10 cellular contexts compared by ENCODE assay signal in the genomic region with DNA sequence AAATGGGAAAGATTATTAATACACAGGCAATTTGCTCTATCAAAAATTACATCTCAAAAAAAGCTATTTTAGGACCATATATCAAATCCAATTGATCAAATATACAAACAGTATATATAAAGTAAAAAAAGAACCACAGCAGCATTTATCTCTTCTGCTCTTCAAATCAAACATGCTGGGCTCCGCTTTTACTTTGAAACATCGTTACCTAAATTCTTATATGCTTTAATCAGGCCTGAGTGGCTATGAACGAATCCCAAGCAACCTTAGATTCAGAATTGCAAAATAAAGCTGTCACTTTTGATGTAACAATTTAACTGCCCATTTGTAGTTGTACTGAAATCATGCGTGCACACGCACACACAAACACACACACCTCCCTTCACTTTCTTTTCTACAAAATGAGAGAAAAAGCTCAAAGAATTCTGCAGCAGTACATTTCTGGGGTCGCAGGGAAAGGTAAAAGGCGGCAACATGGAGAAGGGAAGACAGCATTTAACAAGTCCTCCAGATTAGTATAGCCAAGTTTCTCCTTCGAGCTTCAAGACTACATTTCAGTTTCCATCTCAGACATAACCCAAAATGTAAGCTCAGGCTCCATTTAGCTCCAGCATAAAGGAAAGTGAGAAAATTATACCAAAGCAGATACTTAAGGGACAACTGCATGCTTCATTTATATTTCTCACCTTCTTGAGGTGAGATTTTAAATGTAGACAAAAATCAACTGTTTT.
A peak's percentile ranks its signal among the peaks of the same experiment; 100 is the strongest.
DNase-seq lines count a peak whose midpoint lies in the region; ATAC-seq and TF ChIP-seq lines count a peak whose summit lies in the region.
"Had no signal": no experiment of that assay in that cellular context is flagged by ENCODE, and none has a peak within 500 bp of the region (broad histone marks: within the 10 kb centered on the region; RNA-seq: fewer than 3 reads in every experiment).

No MANE protein-coding gene starts in this region.

- ATAC-seq in psoas muscle = no peak
- ATAC-seq: natural killer cell treated with Interleukin-12 subunit alpha and Interleukin-12 subunit beta and Interleukin-15 and Interleukin-18, amount 100 ng/mL, for 72 hours had no signal

- H3K27ac ChIP-seq in A673 (ENCODE audit: low read depth, low read length, poor library complexity, severe bottlenecking) (peak overlapping the region; percentile 59), HUES6 (ENCODE audit: low read depth, low read length) (peak overlapping the region; percentile 41), dorsolateral prefrontal cortex (peak overlapping the region; percentile 15 to 89 (median 77)), mesenchymal stem cell (ENCODE audit: low read length, poor library complexity, severe bottlenecking) (no peak overlapping the region), psoas muscle (no peak overlapping the region)
- H3K27ac ChIP-seq: VCaP had no signal

- H3K4me3 ChIP-seq in A673 (ENCODE audit: low read depth, low read length, poor library complexity, severe bottlenecking) (no peak overlapping the region), HUES6 (ENCODE audit: low read depth, low read length) (peak overlapping the region; percentile 9; the same call in 1 of the 2 replicates), dorsolateral prefrontal cortex (peak overlapping the region; percentile 6 to 71 (median 51)), mesenchymal stem cell (ENCODE audit: insufficient read depth in 1 of 2, low read depth in 1 of 2, low read length in 2 of 2) (peak overlapping the region in 1 of 2 experiments; percentile 35), psoas muscle (no peak overlapping the region), lower leg skin (ENCODE audit: low read depth, poor library complexity, severe bottlenecking) (no peak overlapping the region)

- H2AFZ ChIP-seq in mesenchymal stem cell (ENCODE audit: low read depth, low read length) = no peak overlapping the region

- TF ChIP-seq POLR2A in lower leg skin (IDR thresholded peaks at IDR 0.05) = no peak

- H3K36me3 ChIP-seq in A673 (ENCODE audit: insufficient read depth, low read length, poor library complexity, severe bottlenecking) (no peaks in the 10 kb centered on the region), HUES6 (ENCODE audit: control insufficient read depth, insufficient read depth, low read length) (0 out of 2 replicates have a peak, but pooled peaks cover 4% of the 10 kb centered on the region), mesenchymal stem cell (ENCODE audit: control insufficient read depth in 1 of 2, insufficient read depth in 2 of 2, low read depth in 1 of 2, low read length in 2 of 2) (peaks cover 0 to 57% of the 10 kb centered on the region in 2 experiments), psoas muscle (ENCODE audit: insufficient read depth in 1 of 2, low read depth in 1 of 2) (peaks cover 0 to 45% of the 10 kb centered on the region in 2 donors)

- 95% methylated on average over 8 of the region's 8 CpGs for WGBS in mesenchymal stem cell
- 77 to 81% (median 80%) methylated on average over 8 of the region's 8 CpGs for WGBS in psoas muscle, 3 donors
- WGBS in lower leg skin, 2 donors = 73 to 78% methylated on average over 8 of the region's 8 CpGs

- H3K9me3 ChIP-seq in A673 (ENCODE audit: low read depth, low read length, poor library complexity, severe bottlenecking) (no peaks in the 10 kb centered on the region), HUES6 (ENCODE audit: control insufficient read depth, insufficient read depth, low read depth, low read length) (no peaks in the 10 kb centered on the region), mesenchymal stem cell (ENCODE audit: control insufficient read depth, low read length) (no peaks in the 10 kb centered on the region), psoas muscle (no peaks in the 10 kb centered on the region)

- no peak overlapping the region for H2BK15ac ChIP-seq in mesenchymal stem cell (ENCODE audit: low read depth, poor library complexity, severe bottlenecking)

- CTCF ChIA-PET in A673 (lab: Charles Lee) = no interaction called here

- no peak overlapping the region for H3K14ac ChIP-seq in mesenchymal stem cell (ENCODE audit: low read length in 2 of 2)

- TF ChIP-seq CTCF in A673 (conservative IDR thresholded peaks at IDR 0.05; ENCODE audit: low read depth, low read length) (no peak), dorsolateral prefrontal cortex (IDR thresholded peaks at IDR 0.05 in 54 of 56, conservative IDR thresholded peaks at IDR 0.05 in 2 of 56; ENCODE audit: low read depth in 1 of 56, partially characterized antibody in 56 of 56) (no peak), psoas muscle (IDR thresholded peaks at IDR 0.05) (no peak), lower leg skin (IDR thresholded peaks at IDR 0.05) (no peak)

- H3K4me1 ChIP-seq in A673 (ENCODE audit: insufficient read depth, low read length, poor library complexity, severe bottlenecking) (peaks cover 20% of the 10 kb centered on the region), HUES6 (ENCODE audit: control insufficient read depth, insufficient read depth, low read length) (peaks cover 21% of the 10 kb centered on the region), mesenchymal stem cell (ENCODE audit: control insufficient read depth, insufficient read depth, low read depth, low read length) (no peaks in the 10 kb centered on the region), psoas muscle (peaks cover 16% of the 10 kb centered on the region)

- no peak overlapping the region for H3K4me2 ChIP-seq in mesenchymal stem cell (ENCODE audit: low read length, poor library complexity, severe bottlenecking)

- H3K4ac ChIP-seq in mesenchymal stem cell (ENCODE audit: low read depth in 1 of 2, low read length in 2 of 2) = peak overlapping the region in 1 of 2 experiments; percentile 40

- no TSS peak for BruUV-seq in A673 (replicated peaks; lab: Mats Ljungman, UMichigan)

- DNase-seq in A673 (ENCODE audit: low spot score) = no peak
- DNase-seq in dorsolateral prefrontal cortex = peak in 1 of 10 donors; percentile 8
- no peak for DNase-seq in mesenchymal stem cell
- no peak for DNase-seq in central memory CD4-positive, alpha-beta T cell
- DNase-seq in psoas muscle = no peak
- DNase-seq in lower leg skin (ENCODE audit: low spot score in 2 of 2) = no peak
- DNase-seq in activated CD8-positive, alpha-beta memory T cell treated with anti-CD3 and anti-CD28 coated beads, Interleukin-2, amount 50 U/mL, for 48 hours = no peak

- H3K9ac ChIP-seq in HUES6 (ENCODE audit: low read length) (no peak overlapping the region), mesenchymal stem cell (ENCODE audit: low read length) (peak overlapping the region; percentile 70)

- no peak overlapping the region for H3K18ac ChIP-seq in mesenchymal stem cell (ENCODE audit: low read depth in 1 of 2, low read length in 2 of 2)

- H2BK120ac ChIP-seq in mesenchymal stem cell (ENCODE audit: low read depth, low read length) = no peak overlapping the region

- intact Hi-C loops in A673 (cut with micrococcal nuclease; ENCODE audit: unreplicated experiment) = no loop called here
- intact Hi-C loops in dorsolateral prefrontal cortex (cut with DNase I) = loop anchor here (5.0 to 10.0 kb wide), 2 partner anchors 92 to 100 kb away; partner anchors contain the start of gene EPS15 (in 1 of the 2)
- intact Hi-C loops in psoas muscle (cut with DNase I) = loop anchor here in 1 of 2 donors (10.0 kb wide), 1 partner anchor 252 kb away; no protein-coding TSS in a partner anchor
- intact Hi-C loops in lower leg skin (cut with DNase I; ENCODE audit: low total_unique reads) = no loop called here

- no peak overlapping the region for H3K23ac ChIP-seq in mesenchymal stem cell (ENCODE audit: low read length in 2 of 2)

- peak overlapping the region; percentile 23 for H4K8ac ChIP-seq in mesenchymal stem cell (ENCODE audit: low read length)

- no peak overlapping the region for H4K91ac ChIP-seq in mesenchymal stem cell (ENCODE audit: low read length)

- H2BK5ac ChIP-seq in mesenchymal stem cell (ENCODE audit: low read depth, low read length, poor library complexity, severe bottlenecking) = no peak overlapping the region

- peaks cover 2% of the 10 kb centered on the region for H3K79me1 ChIP-seq in mesenchymal stem cell (replicated peaks; ENCODE audit: low read length, poor library complexity, severe bottlenecking)

- H3K27me3 ChIP-seq in A673 (replicated peaks; ENCODE audit: insufficient read depth, low read depth, low read length, poor library complexity) (no peaks in the 10 kb centered on the region), HUES6 (ENCODE audit: control insufficient read depth, insufficient read depth, low read length) (no peaks in the 10 kb centered on the region), dorsolateral prefrontal cortex (no peaks in the 10 kb centered on the region), mesenchymal stem cell (ENCODE audit: control insufficient read depth in 1 of 2, insufficient read depth in 1 of 2, low read length in 2 of 2) (no peaks in the 10 kb centered on the region), psoas muscle (ENCODE audit: insufficient read depth in 3 of 3, low read length in 2 of 3) (no peaks in the 10 kb centered on the region)

- POLR2A ChIA-PET in A673 (lab: Charles Lee; ENCODE audit: low non-redundant PET) = interaction anchor here (1.2 kb wide), 1 partner anchor 23 kb away, joined by 3 read pairs; no protein-coding TSS in a partner anchor

- H2AK5ac ChIP-seq in mesenchymal stem cell (ENCODE audit: low read length, severe bottlenecking) = no peak overlapping the region

- no peak overlapping the region for H2BK12ac ChIP-seq in mesenchymal stem cell (ENCODE audit: low read length in 2 of 2)

Comparison
In these comparisons a context has a peak if more than half of its experiments do, and no peak if none do; other contexts are left out.
1. H3K27ac ChIP-seq: peak in A673 (single experiment), HUES6 (single experiment) and dorsolateral prefrontal cortex (59 of 59); none in mesenchymal stem cell (single experiment) and psoas muscle (single experiment).
2. H3K4me3 ChIP-seq: peak in HUES6 (single experiment) and dorsolateral prefrontal cortex (59 of 59); none in A673 (single experiment), psoas muscle (single experiment) and lower leg skin (single experiment).
3. intact Hi-C loops: an anchor here in dorsolateral prefrontal cortex (5.0 to 10.0 kb wide); none called in A673 and lower leg skin.